ENCODE assay signal across 8 cellular contexts in genomic region chr12:50088577-50089335, GRCh38. TPM values are rescaled to one million over a fixed set of nuclear protein-coding genes. Genes with fewer than 3 reads are reported as not detected.
DNase-seq lines count a peak whose midpoint lies in the region; ATAC-seq, FAIRE-seq and TF ChIP-seq lines count a peak whose summit lies in the region.

No MANE protein-coding gene starts in this region.

- POLR2A ChIA-PET in HepG2 (lab: Yijun Ruan, JAX): interaction anchor here (1.6 to 7.4 kb wide), 4 partner anchors 12 to 78 kb away, joined by 6 to 265 read pairs (median 10); partner anchors contain the start of genes CERS5, COX14 and GPD1

- intact Hi-C loops in breast epithelium (cut with DNase I; ENCODE audit: low total_unique reads): loop anchor here (10.0 kb wide), 1 partner anchor 86 kb away; no protein-coding TSS in a partner anchor
- intact Hi-C loops in HepG2 (cut with micrococcal nuclease; ENCODE audit: unreplicated experiment): no loop called here
- intact Hi-C loops in stomach (cut with DNase I; ENCODE audit: low total_unique reads): no loop called here

- H2AFZ ChIP-seq in HepG2 (ENCODE audit: low read length): no peak overlapping the region

- H3K36me3 ChIP-seq in breast epithelium: peaks cover 5% of the 10 kb centered on the region
- H3K36me3 ChIP-seq in HepG2 (replicated peaks in 1 of 2; ENCODE audit: control insufficient read depth in 1 of 2, insufficient read depth in 2 of 2, low read length in 2 of 2): peaks cover 20 to 52% of the 10 kb centered on the region in 2 experiments
- H3K36me3 ChIP-seq in stomach: peaks cover 61 to 76% (median 74%) of the 10 kb centered on the region in 4 donors

- H3K4me1 Mint-ChIP-seq in T-helper 17 cell: peaks cover 21% of the 10 kb centered on the region

- ATAC-seq in T-helper 17 cell (peak; percentile 43), HepG2 (peak; percentile 55), HG03460 (IDR thresholded peaks at IDR 0.05; ENCODE audit: unreplicated experiment) (no peak)

- TF ChIP-seq EP300 in HepG2 (IDR thresholded peaks at IDR 0.05; ENCODE audit: low read depth in 2 of 2, low read length in 2 of 2) (no peak), HepG2 (CRISPR knock-in tag; IDR thresholded peaks at IDR 0.05; ENCODE audit: borderline replicate concordance) (no peak), stomach (IDR thresholded peaks at IDR 0.05) (no peak)

- peaks cover 2% of the 10 kb centered on the region for H3K36me3 Mint-ChIP-seq in T-helper 17 cell (ENCODE audit: low read depth)

- no peaks in the 10 kb centered on the region for H3K9me3 ChIP-seq in T-helper 17 cell (ENCODE audit: control insufficient read depth, low read length, poor library complexity, severe bottlenecking)
- no peaks in the 10 kb centered on the region for H3K9me3 ChIP-seq in breast epithelium
- no peaks in the 10 kb centered on the region for H3K9me3 ChIP-seq in HepG2 (ENCODE audit: low read length)
- no peaks in the 10 kb centered on the region for H3K9me3 ChIP-seq in stomach

- in situ Hi-C loops in HepG2 (cut with HindIII; ENCODE audit: extremely low pct_ligation_motif_present, low pct_unique_long_range_greater_than_20kb): no loop called here

- peaks cover 4% of the 10 kb centered on the region; the same call in 1 of the 2 replicates for H4K20me1 ChIP-seq in HepG2 (ENCODE audit: insufficient read depth, low read length)

- TF ChIP-seq RAD21 in HepG2 (CRISPR knock-in tag; IDR thresholded peaks at IDR 0.05): peak; percentile 38; the same call in 1 of the 2 replicates

- H3K27me3 ChIP-seq in breast epithelium (no peaks in the 10 kb centered on the region), HepG2 (ENCODE audit: control insufficient read depth in 1 of 2, insufficient read depth in 2 of 2, low read length in 2 of 2) (no peaks in the 10 kb centered on the region), stomach (no peaks in the 10 kb centered on the region)

- peaks cover 17% of the 10 kb centered on the region for H3K79me2 ChIP-seq in HepG2 (ENCODE audit: insufficient read depth, low read length)

- H3K9ac ChIP-seq in HepG2 (ENCODE audit: insufficient read depth, low read depth, low read length): no peak overlapping the region

- no peak overlapping the region for H3K4me3 Mint-ChIP-seq in T-helper 17 cell

- peak; percentile 90 for FAIRE-seq in HepG2 (lab: Jason Lieb, UNC)

- peak; percentile 55 for DNase-seq in activated gamma-delta T cell treated with Interleukin-2 at 50 U/mL for 16 hours
- DNase-seq in activated gamma-delta T cell (lab: John Stamatoyannopoulos, UW): no peak
- peak; percentile 67 for DNase-seq in NB4 (ENCODE audit: low read depth)
- peak in 1 of 3 donors; percentile 41 for DNase-seq in T-helper 17 cell
- DNase-seq in breast epithelium (ENCODE audit: low spot score in 2 of 2): peak in 1 of 2 donors; percentile 55
- DNase-seq in HepG2 (ENCODE audit: low spot score): peak; percentile 68
- peak; percentile 68 for DNase-seq in stomach

- H3K4me3 ChIP-seq in NB4 (ENCODE audit: low read depth, low read length) (no peak overlapping the region), breast epithelium (no peak overlapping the region), HepG2 (replicated peaks in 1 of 3; ENCODE audit: insufficient read depth in 1 of 3, low read depth in 2 of 3, low read length in 3 of 3) (no peak overlapping the region), stomach (no peak overlapping the region)

- 0 out of 2 replicates have a peak overlapping the region, but pooled peaks have one; percentile 0 for H3K4me2 ChIP-seq in HepG2 (ENCODE audit: low read depth, low read length)

- CTCF ChIA-PET in HepG2 (lab: Yijun Ruan, JAX; ENCODE audit: low intra/inter-chr PET ratio, low total read pairs): interaction anchor here (1.0 to 2.0 kb wide), 2 partner anchors 14 to 23 kb away, joined by 4 to 5 read pairs; partner anchors contain the start of gene COX14

- H3K27ac Mint-ChIP-seq in T-helper 17 cell: no peak overlapping the region

- TF ChIP-seq CTCF in NB4 (IDR thresholded peaks at IDR 0.05; ENCODE audit: low read depth, low read length): peak; percentile 94
- TF ChIP-seq CTCF in breast epithelium (IDR thresholded peaks at IDR 0.05): peak; percentile 29 to 78 (median 65)
- peak; percentile 87 for TF ChIP-seq CTCF in HepG2 (CRISPR knock-in tag; IDR thresholded peaks at IDR 0.05)
- peak in 5 of 7 experiments; percentile 20 to 80 (median 67) for TF ChIP-seq CTCF in stomach (IDR thresholded peaks at IDR 0.05)

- H3K4me1 ChIP-seq in breast epithelium (no peaks in the 10 kb centered on the region), HepG2 (ENCODE audit: insufficient read depth, low read length) (peaks cover 45% of the 10 kb centered on the region), stomach (peaks cover 14 to 44% (median 26%) of the 10 kb centered on the region in 4 donors)

- 23% methylated on average over 3 of the region's 3 CpGs for WGBS in HepG2 (ENCODE audit: low lambda C conversion rate)
- 6 to 25% (median 15%) methylated on average over 3 of the region's 3 CpGs for WGBS in stomach, 5 donors

- no peaks in the 10 kb centered on the region for H3K27me3 Mint-ChIP-seq in T-helper 17 cell

- no TSS peak for BruUV-seq in HepG2 (replicated peaks; lab: Mats Ljungman, UMichigan)

- no peak for TF ChIP-seq POLR2A in NB4 (IDR thresholded peaks at IDR 0.05; ENCODE audit: extremely low read depth, insufficient read length)
- no peak for TF ChIP-seq POLR2A in breast epithelium (IDR thresholded peaks at IDR 0.05)
- TF ChIP-seq POLR2A in HepG2 (IDR thresholded peaks at IDR 0.05; ENCODE audit: insufficient read depth in 1 of 2, low read depth in 2 of 2, low read length in 2 of 2): no peak
- TF ChIP-seq POLR2A in stomach (IDR thresholded peaks at IDR 0.05): no peak

- H3K27ac ChIP-seq in breast epithelium (peak overlapping the region in 1 of 2 donors; percentile 5), HepG2 (ENCODE audit: extremely low read length, insufficient read depth, low read length) (peak overlapping the region; percentile 43), stomach (no peak overlapping the region)

RNA-seq across cellular contexts. Expression of gene SMARCD1, which starts 3.6 kb away (rescaled TPM):
- 10 to 100 TPM; 74.0 to 93.6 TPM for total RNA-seq in T-helper 17 cell
- total RNA-seq in breast epithelium: 10 to 100 TPM; 50.6 to 56.7 (median 51.5) TPM
- 54.6 and 64.9 TPM in 2 replicates for total RNA-seq in HepG2 (2016; rRNA removed; fragmentation: Illumina TruSeq; extraction: Trizol)
- total RNA-seq in HepG2 (2016; cell fraction: cytosol; rRNA removed; fragmentation: Illumina TruSeq; extraction: Trizol; ENCODE audit: low read depth): 18.3 and 19.3 TPM in 2 replicates
- total RNA-seq in HepG2 (2016; cell fraction: insoluble cytoplasmic fraction; rRNA removed; fragmentation: Illumina TruSeq; extraction: Trizol): 53.8 and 56.6 TPM in 2 replicates
- 51.5 and 52.7 TPM in 2 replicates for total RNA-seq in HepG2 (2016; cell fraction: membrane; rRNA removed; fragmentation: Illumina TruSeq; extraction: Trizol)
- total RNA-seq in HepG2 (2016; cell fraction: nucleus; rRNA removed; fragmentation: Illumina TruSeq; extraction: Trizol): 46.9 and 61.3 TPM in 2 replicates
- 51.7 and 55.5 TPM in 2 replicates for polyA plus RNA-seq in HepG2 (2011; rRNA removed)
- 35.2 and 38.4 TPM in 2 replicates for polyA plus RNA-seq in HepG2 (2011; cell fraction: cytosol; rRNA removed)
- polyA plus RNA-seq in HepG2 (2011; cell fraction: nucleus; rRNA removed): 69.3 and 71.6 TPM in 2 replicates
- polyA plus RNA-seq in HepG2 (2012): 35.8 and 43.5 TPM in 2 replicates
- polyA plus RNA-seq in HepG2 (2016; cell fraction: cytosol; fragmentation: Illumina TruSeq; extraction: Trizol; ENCODE audit: low read depth): 12.2 and 14.5 TPM in 2 replicates
- polyA plus RNA-seq in HepG2 (2016; cell fraction: insoluble cytoplasmic fraction; fragmentation: Illumina TruSeq; extraction: Trizol; ENCODE audit: low read depth): 51.0 and 65.3 TPM in 2 replicates
- 41.4 and 44.8 TPM in 2 replicates for polyA plus RNA-seq in HepG2 (2016; cell fraction: membrane; fragmentation: Illumina TruSeq; extraction: Trizol; ENCODE audit: low read depth)
- polyA plus RNA-seq in HepG2 (2016; cell fraction: nucleus; fragmentation: Illumina TruSeq; extraction: Trizol; ENCODE audit: insufficient read depth, low read depth): 82.4 and 96.0 TPM in 2 replicates
- 82.5 and 134 TPM in 2 replicates for polyA minus RNA-seq in HepG2 (2011; rRNA and poly(A)+ RNA removed; ENCODE audit: low replicate concordance)
- 41.4 and 46.1 TPM in 2 replicates for polyA minus RNA-seq in HepG2 (2011; cell fraction: cytosol; rRNA and poly(A)+ RNA removed)
- 68.1 and 69.0 TPM in 2 replicates for polyA minus RNA-seq in HepG2 (2011; cell fraction: nucleus; rRNA and poly(A)+ RNA removed)
- 10 to 100 TPM in 4 of 5 donors, 1 to 10 TPM in 1; 2.9 to 75.9 (median 23.8) TPM for total RNA-seq in stomach
- polyA plus RNA-seq in stomach: 10 to 100 TPM; 10.1 to 17.3 (median 14.9) TPM

RNA-seq across cellular contexts. Expression of gene GPD1, which starts 15.1 kb away (rescaled TPM):
- total RNA-seq in T-helper 17 cell (1 to 10 TPM in 1 of 2 donors, under 1 TPM in 1; 0.77 to 1.0 TPM), breast epithelium (1,000 to 10,000 TPM in 1 of 3 donors, 100 to 1,000 TPM in 2; 235 to 4,731 (median 280) TPM), HepG2 (2016; rRNA removed; fragmentation: Illumina TruSeq; extraction: Trizol) (30.6 and 38.1 TPM in 2 replicates), stomach (1 to 10 TPM in 4 of 5 donors, under 1 TPM in 1; 0.58 to 9.5 (median 5.9) TPM)
- 5.3 and 5.6 TPM in 2 replicates for total RNA-seq in HepG2 (2016; cell fraction: cytosol; rRNA removed; fragmentation: Illumina TruSeq; extraction: Trizol; ENCODE audit: low read depth)
- total RNA-seq in HepG2 (2016; cell fraction: insoluble cytoplasmic fraction; rRNA removed; fragmentation: Illumina TruSeq; extraction: Trizol): 31.5 and 38.6 TPM in 2 replicates
- total RNA-seq in HepG2 (2016; cell fraction: membrane; rRNA removed; fragmentation: Illumina TruSeq; extraction: Trizol): 8.7 and 10.6 TPM in 2 replicates
- 10.8 and 11.2 TPM in 2 replicates for total RNA-seq in HepG2 (2016; cell fraction: nucleus; rRNA removed; fragmentation: Illumina TruSeq; extraction: Trizol)
- polyA plus RNA-seq in HepG2 (2011; rRNA removed) (3.7 and 7.2 TPM in 2 replicates), stomach (1 to 10 TPM in 2 of 3 donors, under 1 TPM in 1; 0.65 to 1.6 (median 1.4) TPM)
- 6.2 and 10.3 TPM in 2 replicates for polyA plus RNA-seq in HepG2 (2011; cell fraction: cytosol; rRNA removed)
- polyA plus RNA-seq in HepG2 (2011; cell fraction: nucleus; rRNA removed): 4.8 and 7.4 TPM in 2 replicates
- polyA plus RNA-seq in HepG2 (2012): 14.9 and 15.6 TPM in 2 replicates
- polyA plus RNA-seq in HepG2 (2016; cell fraction: cytosol; fragmentation: Illumina TruSeq; extraction: Trizol; ENCODE audit: low read depth): 4.0 and 4.8 TPM in 2 replicates
- 25.5 and 29.7 TPM in 2 replicates for polyA plus RNA-seq in HepG2 (2016; cell fraction: insoluble cytoplasmic fraction; fragmentation: Illumina TruSeq; extraction: Trizol; ENCODE audit: low read depth)
- polyA plus RNA-seq in HepG2 (2016; cell fraction: membrane; fragmentation: Illumina TruSeq; extraction: Trizol; ENCODE audit: low read depth): 6.4 and 7.3 TPM in 2 replicates
- polyA plus RNA-seq in HepG2 (2016; cell fraction: nucleus; fragmentation: Illumina TruSeq; extraction: Trizol; ENCODE audit: insufficient read depth, low read depth): 14.8 and 19.3 TPM in 2 replicates
- 2.2 and 5.6 TPM in 2 replicates for polyA minus RNA-seq in HepG2 (2011; rRNA and poly(A)+ RNA removed; ENCODE audit: low replicate concordance)
- polyA minus RNA-seq in HepG2 (2011; cell fraction: cytosol; rRNA and poly(A)+ RNA removed): 2.0 and 3.5 TPM in 2 replicates
- 5.7 and 8.7 TPM in 2 replicates for polyA minus RNA-seq in HepG2 (2011; cell fraction: nucleus; rRNA and poly(A)+ RNA removed)

RNA-seq across cellular contexts. Expression of gene COX14, which starts 23.3 kb away (rescaled TPM):
- total RNA-seq in T-helper 17 cell (10 to 100 TPM; 40.1 to 45.1 TPM), breast epithelium (100 to 1,000 TPM in 1 of 3 donors, 10 to 100 TPM in 2; 66.7 to 139 (median 95.4) TPM), HepG2 (2016; rRNA removed; fragmentation: Illumina TruSeq; extraction: Trizol) (71.6 and 82.0 TPM in 2 replicates), stomach (10 to 100 TPM in 4 of 5 donors, 1 to 10 TPM in 1; 9.8 to 96.3 (median 31.8) TPM)
- total RNA-seq in HepG2 (2016; cell fraction: cytosol; rRNA removed; fragmentation: Illumina TruSeq; extraction: Trizol; ENCODE audit: low read depth): 62.2 and 107 TPM in 2 replicates
- 70.2 and 88.8 TPM in 2 replicates for total RNA-seq in HepG2 (2016; cell fraction: insoluble cytoplasmic fraction; rRNA removed; fragmentation: Illumina TruSeq; extraction: Trizol)
- total RNA-seq in HepG2 (2016; cell fraction: membrane; rRNA removed; fragmentation: Illumina TruSeq; extraction: Trizol): 84.4 and 106 TPM in 2 replicates
- 18.4 and 19.5 TPM in 2 replicates for total RNA-seq in HepG2 (2016; cell fraction: nucleus; rRNA removed; fragmentation: Illumina TruSeq; extraction: Trizol)
- polyA plus RNA-seq in HepG2 (2011; rRNA removed) (53.0 and 55.0 TPM in 2 replicates), stomach (100 to 1,000 TPM in 2 of 3 donors, 10 to 100 TPM in 1; 93.8 to 153 (median 148) TPM)
- polyA plus RNA-seq in HepG2 (2011; cell fraction: cytosol; rRNA removed): 64.0 and 68.8 TPM in 2 replicates
- 15.7 and 16.8 TPM in 2 replicates for polyA plus RNA-seq in HepG2 (2011; cell fraction: nucleus; rRNA removed)
- 30.1 and 33.7 TPM in 2 replicates for polyA plus RNA-seq in HepG2 (2012)
- polyA plus RNA-seq in HepG2 (2016; cell fraction: cytosol; fragmentation: Illumina TruSeq; extraction: Trizol; ENCODE audit: low read depth): 46.3 and 86.6 TPM in 2 replicates
- polyA plus RNA-seq in HepG2 (2016; cell fraction: insoluble cytoplasmic fraction; fragmentation: Illumina TruSeq; extraction: Trizol; ENCODE audit: low read depth): 52.0 and 58.2 TPM in 2 replicates
- polyA plus RNA-seq in HepG2 (2016; cell fraction: membrane; fragmentation: Illumina TruSeq; extraction: Trizol; ENCODE audit: low read depth): 51.4 and 62.9 TPM in 2 replicates
- polyA plus RNA-seq in HepG2 (2016; cell fraction: nucleus; fragmentation: Illumina TruSeq; extraction: Trizol; ENCODE audit: insufficient read depth, low read depth): 29.1 and 31.5 TPM in 2 replicates
- polyA minus RNA-seq in HepG2 (2011; rRNA and poly(A)+ RNA removed; ENCODE audit: low replicate concordance): 27.5 and 131 TPM in 2 replicates
- polyA minus RNA-seq in HepG2 (2011; cell fraction: cytosol; rRNA and poly(A)+ RNA removed): 8.7 and 10.3 TPM in 2 replicates
- 10.3 and 10.8 TPM in 2 replicates for polyA minus RNA-seq in HepG2 (2011; cell fraction: nucleus; rRNA and poly(A)+ RNA removed)

RNA-seq across cellular contexts. Expression of gene ASIC1, which starts 31.4 kb away (rescaled TPM):
- total RNA-seq in T-helper 17 cell: 1 to 10 TPM in 1 of 2 donors, under 1 TPM in 1; 0.17 to 1.1 TPM
- under 1 TPM; 0.80 to 0.98 (median 0.88) TPM for total RNA-seq in breast epithelium
- total RNA-seq in HepG2 (2016; rRNA removed; fragmentation: Illumina TruSeq; extraction: Trizol): 0.24 and 0.44 TPM in 2 replicates
- 0.26 and 0.30 TPM in 2 replicates for total RNA-seq in HepG2 (2016; cell fraction: cytosol; rRNA removed; fragmentation: Illumina TruSeq; extraction: Trizol; ENCODE audit: low read depth)
- 0.19 and 1.1 TPM in 2 replicates for total RNA-seq in HepG2 (2016; cell fraction: insoluble cytoplasmic fraction; rRNA removed; fragmentation: Illumina TruSeq; extraction: Trizol)
- total RNA-seq in HepG2 (2016; cell fraction: membrane; rRNA removed; fragmentation: Illumina TruSeq; extraction: Trizol): 0.49 and 0.52 TPM in 2 replicates
- total RNA-seq in HepG2 (2016; cell fraction: nucleus; rRNA removed; fragmentation: Illumina TruSeq; extraction: Trizol): 0.47 and 0.75 TPM in 2 replicates
- 1.3 and 1.5 TPM in 2 replicates for polyA plus RNA-seq in HepG2 (2011; rRNA removed)
- 0.85 and 0.98 TPM in 2 replicates for polyA plus RNA-seq in HepG2 (2011; cell fraction: cytosol; rRNA removed)
- polyA plus RNA-seq in HepG2 (2011; cell fraction: nucleus; rRNA removed): 2.6 and 3.1 TPM in 2 replicates
- 0.56 and 0.67 TPM in 2 replicates for polyA plus RNA-seq in HepG2 (2012)
- 0.34 and 0.51 TPM in 2 replicates for polyA plus RNA-seq in HepG2 (2016; cell fraction: cytosol; fragmentation: Illumina TruSeq; extraction: Trizol; ENCODE audit: low read depth)
- 0.59 and 0.66 TPM in 2 replicates for polyA plus RNA-seq in HepG2 (2016; cell fraction: insoluble cytoplasmic fraction; fragmentation: Illumina TruSeq; extraction: Trizol; ENCODE audit: low read depth)
- 0.59 and 0.63 TPM in 2 replicates for polyA plus RNA-seq in HepG2 (2016; cell fraction: membrane; fragmentation: Illumina TruSeq; extraction: Trizol; ENCODE audit: low read depth)
- 2.9 and 3.2 TPM in 2 replicates for polyA plus RNA-seq in HepG2 (2016; cell fraction: nucleus; fragmentation: Illumina TruSeq; extraction: Trizol; ENCODE audit: insufficient read depth, low read depth)
- polyA minus RNA-seq in HepG2 (2011; rRNA and poly(A)+ RNA removed; ENCODE audit: low replicate concordance): 2.0 and 12.2 TPM in 2 replicates
- polyA minus RNA-seq in HepG2 (2011; cell fraction: cytosol; rRNA and poly(A)+ RNA removed): 0.40 and 0.88 TPM in 2 replicates
- 0.87 and 1.3 TPM in 2 replicates for polyA minus RNA-seq in HepG2 (2011; cell fraction: nucleus; rRNA and poly(A)+ RNA removed)
- 1 to 10 TPM in 2 of 5 donors, under 1 TPM in 2, not detected in 1; 0.45 to 3.5 (median 1.3) TPM for total RNA-seq in stomach
- 1 to 10 TPM in 2 of 3 donors, under 1 TPM in 1; 0.92 to 2.6 (median 1.2) TPM for polyA plus RNA-seq in stomach
